ENCODE assay signal across 26 cellular contexts in the genomic region with DNA sequence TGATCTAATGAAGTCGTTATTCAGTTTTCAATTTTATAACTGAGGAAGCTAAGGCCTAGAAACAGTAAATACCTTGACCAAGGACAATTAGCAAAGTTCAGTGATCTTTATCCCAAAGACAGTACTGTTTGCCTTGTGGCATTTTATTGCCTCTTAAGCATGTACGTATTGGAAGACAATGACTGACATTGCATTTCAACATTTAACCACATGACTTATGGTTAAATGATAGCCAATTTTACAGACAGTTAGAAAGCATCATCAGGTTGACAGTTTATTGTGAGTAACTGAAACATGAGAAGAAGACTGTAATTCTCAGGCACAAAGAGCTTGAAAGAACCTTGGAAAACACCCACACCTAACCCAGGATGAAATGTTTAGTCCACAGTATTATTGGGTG.
"Had no signal": no experiment of that assay in that cellular context is flagged by ENCODE, and none has a peak within 500 bp of the region (broad histone marks: within the 10 kb centered on the region; RNA-seq: fewer than 3 reads in every experiment).

No MANE protein-coding gene starts in this region.

- ATAC-seq: effector memory CD8-positive, alpha-beta T cell; gastrocnemius medialis; sciatic nerve; stimulated activated effector memory CD8-positive, alpha-beta T cell treated with anti-CD3 and anti-CD28 coated beads, Interleukin-12 subunit alpha, Interleukin-12 subunit beta, amount 100 ng/mL, for 72 hours had no signal

- H3K27ac ChIP-seq: brain microvascular endothelial cell, gastrocnemius medialis, ovary, skin epidermis, thoracic aorta had no signal

- DNase-seq: activated CD4-positive, alpha-beta T cell treated with anti-CD3 and anti-CD28 coated beads for 4 hours; activated CD4-positive, alpha-beta T cell treated with anti-CD3 and anti-CD28 coated beads, Interleukin-2, amount 50 U/mL, for 4 hours; activated CD8-positive, alpha-beta memory T cell treated with anti-CD3 and anti-CD28 coated beads for 24 hours; activated CD8-positive, alpha-beta memory T cell treated with anti-CD3 and anti-CD28 coated beads, Interleukin-2, amount 50 U/mL, for 4 hours; activated gamma-delta T cell treated with Interleukin-2 at 50 U/mL for 16 hours; activated naive CD4-positive, alpha-beta T cell treated with anti-CD3 and anti-CD28 coated beads, Interleukin-2, amount 50 U/mL, for 16 hours; activated T-cell treated with anti-CD3 and anti-CD28 coated beads, Interleukin-2, amount 50 U/mL, for 1 hour; amniotic stem cell; brain microvascular endothelial cell; cortex of kidney; effector memory CD8-positive, alpha-beta T cell; erythroblast; gastrocnemius medialis; glutamatergic neuron; islet precursor cell; mammary epithelial cell; naive B cell; nephron progenitor cell; ovary; retina; stimulated activated CD4-positive, alpha-beta T cell treated with anti-CD3 and anti-CD28 coated beads, Interleukin-4, amount 100 ng/mL, for 24 hours; trophoblast cell had no signal
